In genomic region chrX:139213241-139213709, GRCh38 we compare ENCODE assay signal across 23 cellular contexts.
DNase-seq lines count a peak whose midpoint lies in the region; TF ChIP-seq lines count a peak whose summit lies in the region.
"Had no signal": no experiment of that assay in that cellular context is flagged by ENCODE, and none has a peak within 500 bp of the region (broad histone marks: within the 10 kb centered on the region; RNA-seq: fewer than 3 reads in every experiment).

No MANE protein-coding gene starts in this region.

- H3K36me3 ChIP-seq in hepatocyte (replicated peaks; ENCODE audit: insufficient read depth, low read depth): no peaks in the 10 kb centered on the region
- no peaks in the 10 kb centered on the region for H3K36me3 ChIP-seq in testis (ENCODE audit: low read depth, missing control alignments)
- H3K36me3 ChIP-seq: spleen, upper lobe of right lung had no signal

- H3K27me3 ChIP-seq in hepatocyte (no peaks in the 10 kb centered on the region), testis (no peaks in the 10 kb centered on the region)
- H3K27me3 ChIP-seq: body of pancreas, upper lobe of right lung had no signal

- TF ChIP-seq CTCF in hepatocyte (IDR thresholded peaks at IDR 0.05; ENCODE audit: poor library complexity): no peak
- TF ChIP-seq CTCF in testis (IDR thresholded peaks at IDR 0.05): no peak

- WGBS in hepatocyte (ENCODE audit: low lambda C conversion rate, missing lambda C conversion rate): 72% methylated on average over 3 of the region's 3 CpGs
- WGBS in testis, 2 donors: 83 to 85% methylated on average over 3 of the region's 3 CpGs

- peak; percentile 52 for DNase-seq in HT1080 (ENCODE audit: low read depth)
- peak; percentile 76 for DNase-seq in SK-MEL-5 (ENCODE audit: low read depth, low spot score)
- DNase-seq in hepatocyte (ENCODE audit: low spot score): peak; percentile 36
- DNase-seq in testis: peak; percentile 16
- DNase-seq in HCEC 1CT: no peak
- DNase-seq in GOT3 (lab: John Stamatoyannopoulos, UW): no peak
- no peak for DNase-seq in NCI-H187 (lab: John Stamatoyannopoulos, UW)
- DNase-seq: activated CD4-positive, alpha-beta T cell treated with anti-CD3 and anti-CD28 coated beads, Interleukin-2, amount 10 ng/mL, durations not matched to agents 7 days and 5 days; activated T-cell treated with anti-CD3 and anti-CD28 coated beads, Interleukin-2, amount 50 U/mL, for 4 hours; body of pancreas; CD4-positive, alpha-beta memory T cell; DMS153; H7; left ventricle myocardium superior; NCI-H1417 treated with DMSO at 0.1 percent for 48 hours; NCI-H2081 treated with DMSO at 0.1 percent for 48 hours; NCI-H446; right cardiac atrium; spleen; substantia nigra; upper lobe of right lung had no signal

- H3K4me2 ChIP-seq in hepatocyte: no peak overlapping the region
- H3K4me2 ChIP-seq: KMS-11 had no signal

- intact Hi-C loops in testis (cut with DNase I; ENCODE audit: low total_unique reads): no loop called here

- H3K4me1 ChIP-seq in hepatocyte (ENCODE audit: insufficient read depth) (no peaks in the 10 kb centered on the region), testis (no peaks in the 10 kb centered on the region)
- H3K4me1 ChIP-seq: body of pancreas, parathyroid adenoma, spleen, upper lobe of right lung had no signal

- H3K4me3 ChIP-seq in hepatocyte (no peak overlapping the region), testis (no peak overlapping the region)
- H3K4me3 ChIP-seq: body of pancreas, spleen, upper lobe of right lung had no signal

- no peak for TF ChIP-seq POLR2A in testis (IDR thresholded peaks at IDR 0.05)

- no peak overlapping the region for H2AFZ ChIP-seq in hepatocyte
- H2AFZ ChIP-seq: parathyroid adenoma had no signal

- H3K9me2 ChIP-seq in hepatocyte (replicated peaks; ENCODE audit: insufficient read depth): no peaks in the 10 kb centered on the region

- H3K27ac ChIP-seq in hepatocyte (peak overlapping the region; percentile 67), testis (no peak overlapping the region)
- H3K27ac ChIP-seq: body of pancreas, KMS-11, parathyroid adenoma, upper lobe of right lung had no signal

- no peaks in the 10 kb centered on the region for H3K79me2 ChIP-seq in hepatocyte
- H3K79me2 ChIP-seq: parathyroid adenoma had no signal

- no peaks in the 10 kb centered on the region for H4K20me1 ChIP-seq in hepatocyte (ENCODE audit: insufficient read depth, poor library complexity, severe bottlenecking)

- no peaks in the 10 kb centered on the region for H3K9me3 ChIP-seq in hepatocyte (ENCODE audit: low read depth)
- no peaks in the 10 kb centered on the region for H3K9me3 ChIP-seq in testis
- H3K9me3 ChIP-seq: body of pancreas, spleen, upper lobe of right lung had no signal

- in situ Hi-C loops in SK-MEL-5 (cut with HindIII; ENCODE audit: low pct_unique_long_range_greater_than_20kb, low sequenced_read_pairs): no loop called here

Comparison
In these comparisons a context has a peak if more than half of its experiments do, and no peak if none do; other contexts are left out.
1. DNase-seq: peak in HT1080 (single experiment), SK-MEL-5 (single experiment), hepatocyte (single experiment) and testis (single experiment); none in HCEC 1CT (single experiment), GOT3 (single experiment) and NCI-H187 (0 of 2).